Comparison of ENCODE assay signal across 17 cellular contexts in the genomic region with DNA sequence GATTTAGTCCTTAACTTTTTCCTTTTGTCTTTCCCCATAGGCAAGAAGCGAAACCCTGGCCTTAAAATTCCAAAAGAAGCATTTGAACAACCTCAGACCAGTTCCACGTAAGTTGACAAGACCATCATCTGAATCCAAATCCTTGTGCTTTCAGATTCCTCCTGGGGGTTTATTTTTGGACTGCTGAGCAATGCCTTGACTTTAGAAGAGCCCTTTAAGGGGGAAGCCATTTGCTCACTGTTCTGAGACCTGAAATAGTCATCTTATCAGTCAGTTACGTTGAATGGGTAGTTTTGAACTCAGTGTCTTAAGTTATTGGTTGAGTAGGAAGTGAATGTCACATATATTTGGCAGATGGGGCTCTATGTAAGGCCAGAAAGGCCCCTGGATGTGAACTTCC.
"Had no signal": no experiment of that assay in that cellular context is flagged by ENCODE, and none has a peak within 500 bp of the region (broad histone marks: within the 10 kb centered on the region; RNA-seq: fewer than 3 reads in every experiment).

No MANE protein-coding gene starts in this region.

- H3K36me3 Mint-ChIP-seq: activated naive CD4-positive, alpha-beta T cell treated with anti-CD3 and anti-CD28 coated beads, Interleukin-2, amount 10 ng/mL, durations not matched to agents 7 days and 5 days had no signal

- H3K4me1 Mint-ChIP-seq: activated naive CD4-positive, alpha-beta T cell treated with anti-CD3 and anti-CD28 coated beads, Interleukin-2, amount 10 ng/mL, durations not matched to agents 7 days and 5 days had no signal

- H3K27me3 Mint-ChIP-seq: activated naive CD4-positive, alpha-beta T cell treated with anti-CD3 and anti-CD28 coated beads, Interleukin-2, amount 10 ng/mL, durations not matched to agents 7 days and 5 days; stimulated activated naive CD8-positive, alpha-beta T cell treated with anti-CD3 and anti-CD28 coated beads, Interleukin-15, amount 100 ng/mL, for 72 hours had no signal

- H3K27me3 ChIP-seq: body of pancreas, esophagus muscularis mucosa, sigmoid colon had no signal

- H3K27ac ChIP-seq: body of pancreas, esophagus muscularis mucosa, lower lobe of right lung, sigmoid colon, thoracic aorta, WERI-Rb-1 had no signal

- H3K9me3 ChIP-seq: body of pancreas, esophagus muscularis mucosa, lower lobe of right lung, sigmoid colon, thoracic aorta had no signal

- H3K4me3 Mint-ChIP-seq: activated naive CD4-positive, alpha-beta T cell treated with anti-CD3 and anti-CD28 coated beads, Interleukin-2, amount 10 ng/mL, durations not matched to agents 7 days and 5 days; stimulated activated naive CD8-positive, alpha-beta T cell treated with anti-CD3 and anti-CD28 coated beads, Interleukin-15, amount 100 ng/mL, for 72 hours had no signal

- H3K9me3 Mint-ChIP-seq: activated naive CD4-positive, alpha-beta T cell treated with anti-CD3 and anti-CD28 coated beads, Interleukin-2, amount 10 ng/mL, durations not matched to agents 7 days and 5 days; activated T-helper 2 cell treated with anti-CD3 and anti-CD28 coated beads, Interferon-gamma antibody, Interleukin-2, Interleukin-4, amounts not matched to agents 10 μg/mL and 5 μg/mL and 100 μg/mL, durations not matched to agents 14 hours and 24 hours and 36 hours had no signal

- H3K27ac Mint-ChIP-seq: activated naive CD4-positive, alpha-beta T cell treated with anti-CD3 and anti-CD28 coated beads, Interleukin-2, amount 10 ng/mL, durations not matched to agents 7 days and 5 days; activated T-helper 2 cell treated with anti-CD3 and anti-CD28 coated beads, Interferon-gamma antibody, Interleukin-2, Interleukin-4, amounts not matched to agents 10 μg/mL and 5 μg/mL and 100 μg/mL, durations not matched to agents 14 hours and 24 hours and 36 hours had no signal

- H3K4me3 ChIP-seq: body of pancreas, esophagus muscularis mucosa, lower lobe of right lung, sigmoid colon, thoracic aorta had no signal

- DNase-seq: activated CD4-positive, alpha-beta T cell treated with anti-CD3 and anti-CD28 coated beads for 48 hours; activated naive CD4-positive, alpha-beta T cell treated with anti-CD3 and anti-CD28 coated beads, Interleukin-2, amount 10 ng/mL, durations not matched to agents 7 days and 5 days; activated T-cell treated with anti-CD3 and anti-CD28 coated beads for 4 hours; amniotic stem cell; body of pancreas; glutamatergic neuron; lower lobe of right lung; midbrain; nucleus accumbens; sigmoid colon; stimulated activated CD4-positive, alpha-beta T cell treated with anti-CD3 and anti-CD28 coated beads, Interleukin-4, amount 100 ng/mL, for 1 hour; stimulated activated CD8-positive, alpha-beta memory T cell treated with anti-CD3 and anti-CD28 coated beads, Interleukin-4, amount 100 ng/mL, for 48 hours; stimulated activated naive CD8-positive, alpha-beta T cell treated with anti-CD3 and anti-CD28 coated beads, Interleukin-15, amount 100 ng/mL, for 72 hours; WERI-Rb-1 had no signal

- H3K36me3 ChIP-seq: esophagus muscularis mucosa, lower lobe of right lung, thoracic aorta, WERI-Rb-1 had no signal

- ATAC-seq: body of pancreas; lower lobe of right lung; stimulated activated naive CD8-positive, alpha-beta T cell treated with anti-CD3 and anti-CD28 coated beads, Interleukin-15, amount 100 ng/mL, for 72 hours had no signal
